ENCODE assay signal across 19 cellular contexts in genomic region chr3:40211579-40211978, GRCh38.
DNase-seq lines count a peak whose midpoint lies in the region; ATAC-seq, FAIRE-seq and TF ChIP-seq lines count a peak whose summit lies in the region.
"Had no signal": no experiment of that assay in that cellular context is flagged by ENCODE, and none has a peak within 500 bp of the region (broad histone marks: within the 10 kb centered on the region; RNA-seq: fewer than 3 reads in every experiment).

No MANE protein-coding gene starts in this region.

- no peaks in the 10 kb centered on the region for H3K36me3 Mint-ChIP-seq in astrocyte (ENCODE audit: low read depth, unreplicated experiment)
- no peaks in the 10 kb centered on the region for H3K36me3 Mint-ChIP-seq in effector memory CD8-positive, alpha-beta T cell (ENCODE audit: insufficient read depth)
- H3K36me3 Mint-ChIP-seq in activated T-cell treated with anti-CD3 and anti-CD28 coated beads, Interleukin-2, amount 50 U/mL, for 72 hours (ENCODE audit: insufficient read depth in 2 of 2), result no peaks in the 10 kb centered on the region
- H3K36me3 Mint-ChIP-seq: natural killer cell treated with Interleukin-12 subunit alpha and Interleukin-12 subunit beta and Interleukin-15 and Interleukin-18, amount 100 ng/mL, for 72 hours had no signal

- H3K36me3 ChIP-seq in astrocyte (ENCODE audit: insufficient read depth, low read length), result no peaks in the 10 kb centered on the region
- H3K36me3 ChIP-seq: thyroid gland had no signal

- H3K4me2 ChIP-seq in astrocyte (ENCODE audit: low read length), result no peak overlapping the region

- H3K9me3 ChIP-seq in astrocyte (ENCODE audit: insufficient read depth, low read depth, low read length), result no peaks in the 10 kb centered on the region
- H3K9me3 ChIP-seq: psoas muscle, spleen, thyroid gland had no signal

- H3K27ac Mint-ChIP-seq in astrocyte (ENCODE audit: unreplicated experiment), result no peak overlapping the region
- H3K27ac Mint-ChIP-seq in effector memory CD8-positive, alpha-beta T cell, result no peak overlapping the region
- H3K27ac Mint-ChIP-seq in activated T-cell treated with anti-CD3 and anti-CD28 coated beads, Interleukin-2, amount 50 U/mL, for 72 hours, result no peak overlapping the region
- H3K27ac Mint-ChIP-seq: activated naive CD4-positive, alpha-beta T cell treated with anti-CD3 and anti-CD28 coated beads for 36 hours; natural killer cell treated with Interleukin-12 subunit alpha and Interleukin-12 subunit beta and Interleukin-15 and Interleukin-18, amount 100 ng/mL, for 72 hours had no signal

- H3K79me2 ChIP-seq in astrocyte (ENCODE audit: insufficient read depth, low read length), result no peaks in the 10 kb centered on the region

- no peaks in the 10 kb centered on the region for H3K27me3 ChIP-seq in astrocyte (ENCODE audit: insufficient read depth, low read length)
- H3K27me3 ChIP-seq: spleen, thyroid gland had no signal

- TF ChIP-seq CTCF in astrocyte (IDR thresholded peaks at IDR 0.05; ENCODE audit: insufficient read depth, low read depth, low read length), result no peak

- no peak overlapping the region for H3K27ac ChIP-seq in astrocyte (ENCODE audit: low read depth, low read length)
- H3K27ac ChIP-seq: C4-2B, psoas muscle, spleen, thyroid gland had no signal

- no peak overlapping the region for H3K4me3 ChIP-seq in astrocyte (ENCODE audit: insufficient read depth, low read depth, low read length)
- H3K4me3 ChIP-seq: psoas muscle, spleen, thyroid gland had no signal

- no peaks in the 10 kb centered on the region for H4K20me1 ChIP-seq in astrocyte (ENCODE audit: insufficient read depth, low read length)

- no peaks in the 10 kb centered on the region for H3K4me1 Mint-ChIP-seq in astrocyte (ENCODE audit: low read depth, unreplicated experiment)
- no peaks in the 10 kb centered on the region for H3K4me1 Mint-ChIP-seq in effector memory CD8-positive, alpha-beta T cell (ENCODE audit: low read depth in 2 of 2)
- H3K4me1 Mint-ChIP-seq in activated T-cell treated with anti-CD3 and anti-CD28 coated beads, Interleukin-2, amount 50 U/mL, for 72 hours (ENCODE audit: low read depth), result no peaks in the 10 kb centered on the region

- no peak for FAIRE-seq in astrocyte (lab: Jason Lieb, UNC)
- FAIRE-seq: A204.1 had no signal

- DNase-seq in A172 (ENCODE audit: low spot score) (peak; percentile 66), LHCN-M2 (ENCODE audit: low read depth) (peak; percentile 46), astrocyte (ENCODE audit: low read depth) (peak; percentile 0), fibroblast of peridontal ligament (ENCODE audit: extremely low read depth) (peak; percentile 21)
- no peak for DNase-seq in stimulated activated naive CD4-positive, alpha-beta T cell treated with Interleukin-2 at 50 U/mL for 16 hours (lab: John Stamatoyannopoulos, UW)
- DNase-seq in effector memory CD8-positive, alpha-beta T cell, result no peak
- DNase-seq in activated T-cell treated with anti-CD3 and anti-CD28 coated beads, Interleukin-2, amount 50 U/mL, for 72 hours, result no peak
- DNase-seq: activated naive CD4-positive, alpha-beta T cell treated with anti-CD3 and anti-CD28 coated beads for 36 hours; activated T-cell treated with anti-CD3 and anti-CD28 coated beads for 4 hours; hypothalamus; MM.1S; NCI-H1694; psoas muscle; spleen; thyroid gland had no signal

- ATAC-seq in effector memory CD8-positive, alpha-beta T cell (replicated peaks), result no peak
- ATAC-seq in activated T-cell treated with anti-CD3 and anti-CD28 coated beads, Interleukin-2, amount 50 U/mL, for 72 hours (replicated peaks in 1 of 2), result no peak
- no peak for ATAC-seq in GM21737 (IDR thresholded peaks at IDR 0.05; ENCODE audit: unreplicated experiment)
- ATAC-seq: natural killer cell treated with Interleukin-12 subunit alpha and Interleukin-12 subunit beta and Interleukin-15 and Interleukin-18, amount 100 ng/mL, for 72 hours; psoas muscle had no signal

- no peaks in the 10 kb centered on the region for H3K9me3 Mint-ChIP-seq in astrocyte (ENCODE audit: unreplicated experiment)
- no peaks in the 10 kb centered on the region for H3K9me3 Mint-ChIP-seq in effector memory CD8-positive, alpha-beta T cell
- H3K9me3 Mint-ChIP-seq in activated T-cell treated with anti-CD3 and anti-CD28 coated beads, Interleukin-2, amount 50 U/mL, for 72 hours, result no peaks in the 10 kb centered on the region
- H3K9me3 Mint-ChIP-seq: activated naive CD4-positive, alpha-beta T cell treated with anti-CD3 and anti-CD28 coated beads for 36 hours; natural killer cell treated with Interleukin-12 subunit alpha and Interleukin-12 subunit beta and Interleukin-15 and Interleukin-18, amount 100 ng/mL, for 72 hours had no signal

- H3K9ac ChIP-seq in astrocyte (ENCODE audit: low read length), result no peak overlapping the region

- no peaks in the 10 kb centered on the region for H3K4me1 ChIP-seq in astrocyte (ENCODE audit: insufficient read depth, low read length)
- H3K4me1 ChIP-seq: psoas muscle, spleen, thyroid gland had no signal

- H3K27me3 Mint-ChIP-seq in astrocyte (ENCODE audit: low read depth, unreplicated experiment), result peaks cover 3% of the 10 kb centered on the region
- H3K27me3 Mint-ChIP-seq in effector memory CD8-positive, alpha-beta T cell, result peaks cover 4 to 15% of the 10 kb centered on the region in 2 donors
- H3K27me3 Mint-ChIP-seq in activated T-cell treated with anti-CD3 and anti-CD28 coated beads, Interleukin-2, amount 50 U/mL, for 72 hours (ENCODE audit: low read depth), result no peaks in the 10 kb centered on the region
- H3K27me3 Mint-ChIP-seq: natural killer cell treated with Interleukin-12 subunit alpha and Interleukin-12 subunit beta and Interleukin-15 and Interleukin-18, amount 100 ng/mL, for 72 hours had no signal

- H2AFZ ChIP-seq in astrocyte (ENCODE audit: low read depth, low read length), result no peak overlapping the region

- H3K4me3 Mint-ChIP-seq in astrocyte (ENCODE audit: unreplicated experiment), result no peak overlapping the region
- H3K4me3 Mint-ChIP-seq in effector memory CD8-positive, alpha-beta T cell, result no peak overlapping the region
- no peak overlapping the region for H3K4me3 Mint-ChIP-seq in activated T-cell treated with anti-CD3 and anti-CD28 coated beads, Interleukin-2, amount 50 U/mL, for 72 hours
- H3K4me3 Mint-ChIP-seq: activated naive CD4-positive, alpha-beta T cell treated with anti-CD3 and anti-CD28 coated beads for 36 hours; natural killer cell treated with Interleukin-12 subunit alpha and Interleukin-12 subunit beta and Interleukin-15 and Interleukin-18, amount 100 ng/mL, for 72 hours had no signal

Comparison
In these comparisons a context has a peak if more than half of its experiments do, and no peak if none do; other contexts are left out.
1. DNase-seq: peak in A172 (single experiment), LHCN-M2 (single experiment), astrocyte (single experiment) and fibroblast of peridontal ligament (single experiment); none in stimulated activated naive CD4-positive, alpha-beta T cell treated with Interleukin-2 at 50 U/mL for 16 hours (single experiment), effector memory CD8-positive, alpha-beta T cell (0 of 3) and activated T-cell treated with anti-CD3 and anti-CD28 coated beads, Interleukin-2, amount 50 U/mL, for 72 hours (0 of 2).